10 cellular contexts compared by ENCODE assay signal in the genomic region with DNA sequence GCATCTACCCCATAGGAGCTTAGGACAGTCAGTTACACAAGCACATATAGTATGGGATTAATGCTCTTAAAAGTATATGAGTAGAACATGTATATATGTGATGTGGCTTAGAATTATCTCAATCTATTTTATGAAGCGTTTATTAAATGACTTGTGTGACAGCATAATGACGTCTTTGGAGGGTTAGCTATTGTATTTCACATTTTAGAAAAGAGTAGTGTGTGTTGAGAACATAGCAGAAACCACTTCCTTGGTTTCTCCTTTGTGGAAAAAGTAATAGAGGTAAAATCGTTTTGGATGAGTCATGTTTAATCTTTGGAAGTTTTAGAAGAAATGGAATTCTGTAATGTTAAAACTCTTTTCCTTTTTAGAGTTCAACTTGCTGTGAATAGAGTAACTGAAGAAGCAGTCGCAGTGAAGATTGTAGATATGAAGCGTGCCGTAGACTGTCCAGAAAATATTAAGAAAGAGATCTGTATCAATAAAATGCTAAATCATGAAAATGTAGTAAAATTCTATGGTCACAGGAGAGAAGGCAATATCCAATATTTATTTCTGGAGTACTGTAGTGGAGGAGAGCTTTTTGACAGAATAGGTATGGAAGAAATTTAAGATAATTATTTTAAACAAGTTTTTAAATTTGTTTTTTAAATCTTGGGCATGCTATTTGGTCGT. TPM values are rescaled to one million over a fixed set of nuclear protein-coding genes. Genes with fewer than 3 reads are reported as not detected.
DNase-seq lines count a peak whose midpoint lies in the region; ATAC-seq and TF ChIP-seq lines count a peak whose summit lies in the region.
"Had no signal": no experiment of that assay in that cellular context is flagged by ENCODE, and none has a peak within 500 bp of the region (broad histone marks: within the 10 kb centered on the region; RNA-seq: fewer than 3 reads in every experiment).

No MANE protein-coding gene starts in this region.

- no peaks in the 10 kb centered on the region for H3K9me3 ChIP-seq in SJCRH30 (replicated peaks)

- H3K27me3 ChIP-seq in SJCRH30, result no peaks in the 10 kb centered on the region

- no peak for DNase-seq in activated CD8-positive, alpha-beta memory T cell treated with anti-CD3 and anti-CD28 coated beads, Interleukin-2, amount 10 ng/mL, durations not matched to agents 7 days and 5 days
- DNase-seq in activated CD8-positive, alpha-beta memory T cell treated with anti-CD3 and anti-CD28 coated beads, Interleukin-2, amount 50 U/mL, for 4 hours, result no peak
- DNase-seq in SJCRH30 (no peak), epithelial cell of proximal tubule (ENCODE audit: low read depth) (no peak), skeletal muscle cell (ENCODE audit: low read depth) (no peak), GM03348 (ENCODE audit: low spot score) (no peak)
- no peak for DNase-seq in activated CD8-positive, alpha-beta memory T cell treated with anti-CD3 and anti-CD28 coated beads for 24 hours

- H3K4me1 ChIP-seq in SJCRH30, result no peaks in the 10 kb centered on the region

- no peaks in the 10 kb centered on the region for H3K9me3 Mint-ChIP-seq in activated CD8-positive, alpha-beta memory T cell treated with anti-CD3 and anti-CD28 coated beads, Interleukin-2, amount 10 ng/mL, durations not matched to agents 7 days and 5 days (ENCODE audit: low read depth)

- H3K27ac ChIP-seq in SJCRH30, result no peak overlapping the region; the same call in 1 of the 2 replicates

- no peak for TF ChIP-seq CTCF in epithelial cell of proximal tubule (conservative IDR thresholded peaks at IDR 0.05; ENCODE audit: low read depth, low read length)

- H3K4me3 Mint-ChIP-seq in activated CD8-positive, alpha-beta memory T cell treated with anti-CD3 and anti-CD28 coated beads, Interleukin-2, amount 10 ng/mL, durations not matched to agents 7 days and 5 days, result peak overlapping the region; percentile 88

- peaks cover 22% of the 10 kb centered on the region for H3K36me3 ChIP-seq in SJCRH30

- peaks cover 43% of the 10 kb centered on the region for H3K4me1 Mint-ChIP-seq in activated CD8-positive, alpha-beta memory T cell treated with anti-CD3 and anti-CD28 coated beads, Interleukin-2, amount 10 ng/mL, durations not matched to agents 7 days and 5 days

- peak overlapping the region; percentile 92 for H3K27ac Mint-ChIP-seq in activated CD8-positive, alpha-beta memory T cell treated with anti-CD3 and anti-CD28 coated beads, Interleukin-2, amount 10 ng/mL, durations not matched to agents 7 days and 5 days

- no peaks in the 10 kb centered on the region for H3K27me3 Mint-ChIP-seq in activated CD8-positive, alpha-beta memory T cell treated with anti-CD3 and anti-CD28 coated beads, Interleukin-2, amount 10 ng/mL, durations not matched to agents 7 days and 5 days

- CTCF ChIA-PET in activated CD8-positive, alpha-beta memory T cell treated with anti-CD3 and anti-CD28 coated beads, Interleukin-2, amount 10 ng/mL, durations not matched to agents 7 days and 5 days (lab: Charles Lee), result interaction anchor here (0.6 to 2.9 kb wide), 6 partner anchors 10 to 260 kb away, joined by 3 to 15 read pairs (median 4); a partner anchor contains a TSS

- H3K36me3 Mint-ChIP-seq in activated CD8-positive, alpha-beta memory T cell treated with anti-CD3 and anti-CD28 coated beads, Interleukin-2, amount 10 ng/mL, durations not matched to agents 7 days and 5 days, result peaks cover 35% of the 10 kb centered on the region

- ATAC-seq in activated CD8-positive, alpha-beta memory T cell treated with anti-CD3 and anti-CD28 coated beads, Interleukin-2, amount 10 ng/mL, durations not matched to agents 7 days and 5 days, result no peak
- no peak for ATAC-seq in GM18858 (IDR thresholded peaks at IDR 0.05; ENCODE audit: unreplicated experiment)

- H3K4me3 ChIP-seq in SJCRH30, result peak overlapping the region; percentile 63
- peak overlapping the region; percentile 72 for H3K4me3 ChIP-seq in epithelial cell of proximal tubule (ENCODE audit: low read depth, low read length)
- peak overlapping the region; percentile 85 for H3K4me3 ChIP-seq in skeletal muscle cell (ENCODE audit: low read depth, low read length)

RNA-seq across cellular contexts. Expression of a gene that starts 2.4 kb away (rescaled TPM):
- total RNA-seq in activated CD8-positive, alpha-beta memory T cell treated with anti-CD3 and anti-CD28 coated beads, Interleukin-2, amount 10 ng/mL, durations not matched to agents 7 days and 5 days, result 100 to 1,000 TPM; 106 to 133 TPM
- 48.3 and 50.9 TPM in 2 replicates for total RNA-seq in SJCRH30 (2014; rRNA removed; shearing (Covaris generic))
- total RNA-seq in epithelial cell of proximal tubule, result 43.2 and 48.9 TPM in 2 replicates

RNA-seq across cellular contexts. Expression of a gene that starts 34.7 kb away (rescaled TPM):
- 100 to 1,000 TPM in 1 of 2 experiments, 10 to 100 TPM in 1; 82.9 to 128 TPM for total RNA-seq in activated CD8-positive, alpha-beta memory T cell treated with anti-CD3 and anti-CD28 coated beads, Interleukin-2, amount 10 ng/mL, durations not matched to agents 7 days and 5 days
- 102 and 104 TPM in 2 replicates for total RNA-seq in SJCRH30 (2014; rRNA removed; shearing (Covaris generic))
- total RNA-seq in epithelial cell of proximal tubule, result 170 and 190 TPM in 2 replicates

RNA-seq across cellular contexts. Expression of a gene that starts 53.3 kb away (rescaled TPM):
- not detected for total RNA-seq in activated CD8-positive, alpha-beta memory T cell treated with anti-CD3 and anti-CD28 coated beads, Interleukin-2, amount 10 ng/mL, durations not matched to agents 7 days and 5 days
- 0.08 and 0.14 TPM in 2 replicates for total RNA-seq in SJCRH30 (2014; rRNA removed; shearing (Covaris generic))
- not detected in 2 replicates for total RNA-seq in epithelial cell of proximal tubule
- total RNA-seq: pulmonary artery endothelial cell; T-helper 1 cell treated with Interleukin-12 subunit alpha and Interleukin-12 subunit beta and Interleukin-4 antibody, amounts not matched to agents 30 ng/mL and 1 ng/mL, for 36 hours had no signal

RNA-seq across cellular contexts. Expression of a gene that starts 58.1 kb away (rescaled TPM):
- 10 to 100 TPM; 29.0 to 44.1 TPM for total RNA-seq in activated CD8-positive, alpha-beta memory T cell treated with anti-CD3 and anti-CD28 coated beads, Interleukin-2, amount 10 ng/mL, durations not matched to agents 7 days and 5 days
- total RNA-seq in SJCRH30 (2014; rRNA removed; shearing (Covaris generic)), result 81.7 and 85.0 TPM in 2 replicates
- 140 and 169 TPM in 2 replicates for total RNA-seq in epithelial cell of proximal tubule
